8 cellular contexts compared by ENCODE assay signal in the genomic region with DNA sequence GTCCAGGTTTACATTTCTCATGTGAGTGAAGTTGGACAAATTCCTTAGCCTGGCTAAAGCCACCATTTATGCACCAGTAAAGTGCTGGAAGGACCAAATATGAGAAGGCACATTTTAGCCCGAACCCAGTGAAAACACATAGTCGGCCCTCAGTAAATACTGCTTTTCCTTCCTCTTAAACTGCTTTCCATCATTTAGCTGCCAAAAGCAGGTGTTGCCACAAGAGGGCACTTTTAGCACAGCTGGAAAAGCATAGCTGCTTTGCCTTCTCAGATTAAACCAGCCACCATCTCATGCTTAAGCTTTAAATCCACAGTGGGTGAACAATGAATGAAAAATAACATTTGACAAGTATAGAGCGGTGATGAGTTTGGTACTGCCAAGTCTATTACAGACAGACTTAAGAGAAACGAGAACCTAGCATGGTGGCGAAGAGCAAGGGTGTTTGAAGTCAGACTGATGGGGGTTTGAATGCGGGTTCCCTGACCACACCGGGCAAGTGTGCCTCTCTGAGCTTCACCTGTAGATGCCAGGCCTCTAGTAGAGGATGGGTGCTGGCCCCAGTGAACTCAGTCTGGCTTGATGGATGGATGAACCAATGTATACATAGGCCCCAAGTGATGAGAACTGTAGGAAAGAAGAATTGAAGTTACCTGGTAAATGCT. TPM values are rescaled to one million over a fixed set of nuclear protein-coding genes. Genes with fewer than 3 reads are reported as not detected.
A peak's percentile ranks its signal among the peaks of the same experiment; 100 is the strongest.
DNase-seq lines count a peak whose midpoint lies in the region; ATAC-seq and TF ChIP-seq lines count a peak whose summit lies in the region.

No MANE protein-coding gene starts in this region.

- H3K27ac ChIP-seq in ACC112 (ENCODE audit: low read depth, low read length) = no peak overlapping the region

- H3K36me3 ChIP-seq in ACC112 (ENCODE audit: insufficient read depth, low read length) (no peaks in the 10 kb centered on the region), mucosa of descending colon (ENCODE audit: low read depth) (no peaks in the 10 kb centered on the region)

- H3K9me3 ChIP-seq in mucosa of descending colon = no peaks in the 10 kb centered on the region

- H3K4me3 ChIP-seq in ACC112 (ENCODE audit: low read depth, low read length) = no peak overlapping the region
- H3K4me3 ChIP-seq in mucosa of descending colon = no peak overlapping the region

- ATAC-seq in GM18505 (IDR thresholded peaks at IDR 0.05; ENCODE audit: unreplicated experiment) = peak; percentile 63
- peak; percentile 80 for ATAC-seq in HG03354 (IDR thresholded peaks at IDR 0.05; ENCODE audit: poor library complexity, severe bottlenecking, unreplicated experiment)
- ATAC-seq in mucosa of descending colon = peak; percentile 94

- intact Hi-C loops in mucosa of descending colon (cut with DNase I, micrococcal nuclease) = loop anchor here (5.0 to 10.0 kb wide), 2 partner anchors 149 to 151 kb away; no protein-coding TSS in a partner anchor

- H3K4me1 ChIP-seq in ACC112 (ENCODE audit: control insufficient read depth, insufficient read depth, low read length, unreplicated experiment) = no peaks in the 10 kb centered on the region
- H3K4me1 ChIP-seq in mucosa of descending colon (ENCODE audit: low read depth) = no peaks in the 10 kb centered on the region

- H3K27me3 ChIP-seq in ACC112 (ENCODE audit: insufficient read depth, low read length) = no peaks in the 10 kb centered on the region

- TF ChIP-seq CTCF in mucosa of descending colon (IDR thresholded peaks at IDR 0.05) = peak; percentile 49

- H2AFZ ChIP-seq in ACC112 (ENCODE audit: low read length, unreplicated experiment) = peak overlapping the region; percentile 81

- H3K79me2 ChIP-seq in ACC112 (ENCODE audit: control insufficient read depth, insufficient read depth, low read length, unreplicated experiment) = no peaks in the 10 kb centered on the region

- TF ChIP-seq POLR2A in GM18505 (IDR thresholded peaks at IDR 0.05; ENCODE audit: borderline replicate concordance, extremely low read depth, insufficient read depth, insufficient read length) = no peak

- DNase-seq in NCI-H748 (lab: John Stamatoyannopoulos, UW; ENCODE audit: unreplicated experiment) = peak; percentile 81
- DNase-seq in activated CD4-positive, alpha-beta T cell treated with anti-CD3 and anti-CD28 coated beads, Interleukin-2, amount 50 U/mL, for 4 hours = peak; percentile 54 to 62
- DNase-seq in effector CD8-positive, alpha-beta T cell (lab: John Stamatoyannopoulos, UW) = peak; percentile 25
- DNase-seq in mucosa of descending colon = peak in 2 of 3 donors; percentile 45 to 85
- DNase-seq in stimulated activated naive CD4-positive, alpha-beta T cell treated with Interleukin-2 at 50 U/mL for 16 hours (lab: John Stamatoyannopoulos, UW) = peak; percentile 46

RNA-seq across cellular contexts. Expression of gene SLC35D1, which starts 57.8 kb away (rescaled TPM):
- 10 to 100 TPM; 38.0 to 84.1 (median 67.9) TPM for total RNA-seq in mucosa of descending colon

Comparison
In these comparisons a context has a peak if more than half of its experiments do, and no peak if none do; other contexts are left out.
1. DNase-seq: peak in every context shown above with its lines; median percentile 81 in NCI-H748; 65 in mucosa of descending colon; 58 in activated CD4-positive, alpha-beta T cell treated with anti-CD3 and anti-CD28 coated beads, Interleukin-2, amount 50 U/mL, for 4 hours; 46 in stimulated activated naive CD4-positive, alpha-beta T cell treated with Interleukin-2 at 50 U/mL for 16 hours; 25 in effector CD8-positive, alpha-beta T cell.